In the genomic region with DNA sequence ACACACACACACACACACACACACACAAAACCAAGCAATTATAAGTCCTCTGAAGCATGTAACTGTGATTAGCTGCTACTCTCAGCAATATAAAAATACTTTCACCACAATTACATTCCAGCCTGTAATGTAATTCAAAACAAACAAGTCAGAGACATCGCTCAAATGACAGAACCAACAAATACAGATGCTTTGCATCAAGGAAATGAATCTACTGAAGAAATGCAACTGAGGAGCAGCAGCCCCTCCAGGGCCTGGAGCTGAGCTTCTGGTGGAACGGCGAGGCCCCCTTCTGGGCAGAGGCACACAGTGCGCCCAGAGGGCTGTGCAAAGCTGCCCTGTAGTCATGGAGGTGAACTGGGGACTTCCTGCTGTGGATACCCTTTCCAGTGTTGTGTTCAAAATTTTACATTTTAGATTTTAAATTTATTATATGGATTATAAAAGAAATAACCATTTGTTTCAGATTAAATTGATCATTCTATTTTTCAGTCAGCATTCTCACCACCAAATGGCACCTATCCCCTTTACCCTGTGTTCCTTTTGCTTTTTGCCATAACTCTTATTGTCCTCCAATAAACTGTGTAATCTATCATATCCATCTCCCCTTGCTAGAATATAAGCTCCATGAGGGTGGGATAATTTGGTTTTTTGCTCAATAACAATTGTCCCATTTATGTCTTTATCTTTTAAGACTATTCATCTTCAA, we compare ENCODE assay signal across 8 cellular contexts. TPM values are rescaled to one million over a fixed set of nuclear protein-coding genes. Genes with fewer than 3 reads are reported as not detected.
DNase-seq lines count a peak whose midpoint lies in the region; ATAC-seq and TF ChIP-seq lines count a peak whose summit lies in the region.

No MANE protein-coding gene starts in this region.

- no peaks in the 10 kb centered on the region for H3K9me2 ChIP-seq in PC-9 (ENCODE audit: insufficient read depth)

- POLR2A ChIA-PET in PC-9 (lab: Charles Lee; ENCODE audit: unreplicated experiment): interaction anchor here (0.6 kb wide), 1 partner anchor 30 kb away, joined by 3 read pairs; no protein-coding TSS in a partner anchor

- H3K4me2 ChIP-seq in PC-9: no peak overlapping the region

- H3K4me3 ChIP-seq in PC-9: no peak overlapping the region
- H3K4me3 ChIP-seq in neutrophil (ENCODE audit: low read depth in 1 of 2, low read length in 1 of 2): no peak overlapping the region
- no peak overlapping the region for H3K4me3 ChIP-seq in testis

- DNase-seq in Daoy (ENCODE audit: low read depth): peak; percentile 84
- DNase-seq in HUDEP-2 (lab: John Stamatoyannopoulos, UW; ENCODE audit: unreplicated experiment in 76 of 76): peak in 60 of 76 experiments; percentile 10 to 80 (median 44)
- DNase-seq in PC-9: peak; percentile 80 to 86
- peak; percentile 76 to 77 for DNase-seq in activated T-cell treated with anti-CD3 and anti-CD28 coated beads, Interleukin-2, amount 50 U/mL, for 72 hours
- peak; percentile 96 for DNase-seq in fibroblast of peridontal ligament (ENCODE audit: extremely low read depth)
- DNase-seq in testis: peak; percentile 83

- H3K4me1 ChIP-seq in PC-9 (replicated peaks; ENCODE audit: insufficient read depth): peaks cover 7% of the 10 kb centered on the region
- no peaks in the 10 kb centered on the region for H3K4me1 ChIP-seq in neutrophil (ENCODE audit: control insufficient read depth in 1 of 2, insufficient read depth in 1 of 2, low read depth in 1 of 2, low read length in 1 of 2)
- no peaks in the 10 kb centered on the region for H3K4me1 ChIP-seq in testis

- H3K27me3 ChIP-seq in PC-9 (ENCODE audit: insufficient read depth, low read depth) (no peaks in the 10 kb centered on the region), neutrophil (no peaks in the 10 kb centered on the region), testis (no peaks in the 10 kb centered on the region)

- peaks cover 11% of the 10 kb centered on the region for H3K4me1 Mint-ChIP-seq in activated T-cell treated with anti-CD3 and anti-CD28 coated beads, Interleukin-2, amount 50 U/mL, for 72 hours (ENCODE audit: low read depth)

- TF ChIP-seq CTCF in PC-9 (conservative IDR thresholded peaks at IDR 0.05) (peak; percentile 96), neutrophil (IDR thresholded peaks at IDR 0.05) (peak; percentile 59), testis (IDR thresholded peaks at IDR 0.05) (peak; percentile 74 to 90 (median 81))

- H3K36me3 Mint-ChIP-seq in activated T-cell treated with anti-CD3 and anti-CD28 coated beads, Interleukin-2, amount 50 U/mL, for 72 hours (ENCODE audit: insufficient read depth in 2 of 2): peaks cover 0 to 8% of the 10 kb centered on the region in 2 donors

- WGBS in testis, 2 donors: 23 to 26% methylated on average over 4 of the region's 4 CpGs

- no peaks in the 10 kb centered on the region for H3K9me3 ChIP-seq in PC-9 (ENCODE audit: insufficient read depth, low read depth)
- H3K9me3 ChIP-seq in neutrophil: no peaks in the 10 kb centered on the region
- no peaks in the 10 kb centered on the region for H3K9me3 ChIP-seq in testis

- H3K27ac ChIP-seq in PC-9 (no peak overlapping the region), neutrophil (no peak overlapping the region), testis (no peak overlapping the region)

- CTCF ChIA-PET in PC-9 (lab: Charles Lee): interaction anchor here (0.6 to 1.7 kb wide), 4 partner anchors 23 to 953 kb away, joined by 4 to 8 read pairs (median 6); a partner anchor contains a TSS

- peaks cover 7% of the 10 kb centered on the region; the same call in 1 of the 2 replicates for H3F3A ChIP-seq in PC-9 (ENCODE audit: insufficient read depth, low read depth)

- H3K4me3 Mint-ChIP-seq in activated T-cell treated with anti-CD3 and anti-CD28 coated beads, Interleukin-2, amount 50 U/mL, for 72 hours: no peak overlapping the region

- peak; percentile 99 for ATAC-seq in GM21528 (IDR thresholded peaks at IDR 0.05; ENCODE audit: low FRiP score, unreplicated experiment)
- ATAC-seq in activated T-cell treated with anti-CD3 and anti-CD28 coated beads, Interleukin-2, amount 50 U/mL, for 72 hours (replicated peaks in 1 of 2): peak; percentile 94 to 99

- no peak overlapping the region for H2AFZ ChIP-seq in PC-9

- TF ChIP-seq POLR2A in testis (IDR thresholded peaks at IDR 0.05): no peak

- intact Hi-C loops in PC-9 (cut with micrococcal nuclease; ENCODE audit: unreplicated experiment): loop anchor here (1.0 to 10.0 kb wide), 13 partner anchors 30 to 1280 kb away; a partner anchor contains a TSS
- intact Hi-C loops in testis (cut with DNase I; ENCODE audit: low total_unique reads): no loop called here

- H3K36me3 ChIP-seq in PC-9 (ENCODE audit: low read depth): no peaks in the 10 kb centered on the region
- no peaks in the 10 kb centered on the region for H3K36me3 ChIP-seq in neutrophil
- no peaks in the 10 kb centered on the region for H3K36me3 ChIP-seq in testis (ENCODE audit: low read depth, missing control alignments)

- H4K20me1 ChIP-seq in PC-9 (ENCODE audit: insufficient read depth): no peaks in the 10 kb centered on the region

- H3K79me2 ChIP-seq in PC-9 (ENCODE audit: low read depth): no peaks in the 10 kb centered on the region

- H3K27ac Mint-ChIP-seq in activated T-cell treated with anti-CD3 and anti-CD28 coated beads, Interleukin-2, amount 50 U/mL, for 72 hours: peak overlapping the region; percentile 75

- no peaks in the 10 kb centered on the region for H3K27me3 Mint-ChIP-seq in activated T-cell treated with anti-CD3 and anti-CD28 coated beads, Interleukin-2, amount 50 U/mL, for 72 hours (ENCODE audit: low read depth)

- no peaks in the 10 kb centered on the region for H3K9me3 Mint-ChIP-seq in activated T-cell treated with anti-CD3 and anti-CD28 coated beads, Interleukin-2, amount 50 U/mL, for 72 hours

- BruUV-seq in PC-9 (replicated peaks; lab: Mats Ljungman, UMichigan): no TSS peak

RNA-seq across cellular contexts. Expression of a gene that starts 23.2 kb away (rescaled TPM):
- 5.4 and 10.6 TPM in 2 replicates for total RNA-seq in Daoy (2014; rRNA removed; shearing (Covaris generic))
- total RNA-seq in PC-9 (2021) (5.5 and 6.0 TPM in 2 replicates), testis (1 to 10 TPM; 5.7 TPM)
- 10 to 100 TPM; 27.3 to 29.0 TPM for total RNA-seq in activated T-cell treated with anti-CD3 and anti-CD28 coated beads, Interleukin-2, amount 50 U/mL, for 72 hours
- 3.6 TPM for polyA plus RNA-seq in testis (ENCODE audit: insufficient read depth, low read depth, low replicate concordance)

RNA-seq across cellular contexts. Expression of a gene that starts 23.3 kb away (rescaled TPM):
- 25.2 and 26.7 TPM in 2 replicates for total RNA-seq in Daoy (2014; rRNA removed; shearing (Covaris generic))
- 18.4 and 20.9 TPM in 2 replicates for total RNA-seq in PC-9 (2021)
- 10 to 100 TPM; 24.0 to 24.3 TPM for total RNA-seq in activated T-cell treated with anti-CD3 and anti-CD28 coated beads, Interleukin-2, amount 50 U/mL, for 72 hours
- total RNA-seq in testis: 10 to 100 TPM; 16.6 to 22.8 TPM
- 33.1 TPM for polyA plus RNA-seq in testis (ENCODE audit: insufficient read depth, low read depth, low replicate concordance)

Comparison
In these comparisons a context has a peak if more than half of its experiments do, and no peak if none do; other contexts are left out.
1. DNase-seq: peak in every context shown above with its lines; median percentile 96 in fibroblast of peridontal ligament; 84 in Daoy; 83 in PC-9; 83 in testis; 76 in activated T-cell treated with anti-CD3 and anti-CD28 coated beads, Interleukin-2, amount 50 U/mL, for 72 hours; 44 in HUDEP-2.